ENCODE assay signal across 8 cellular contexts in the genomic region with DNA sequence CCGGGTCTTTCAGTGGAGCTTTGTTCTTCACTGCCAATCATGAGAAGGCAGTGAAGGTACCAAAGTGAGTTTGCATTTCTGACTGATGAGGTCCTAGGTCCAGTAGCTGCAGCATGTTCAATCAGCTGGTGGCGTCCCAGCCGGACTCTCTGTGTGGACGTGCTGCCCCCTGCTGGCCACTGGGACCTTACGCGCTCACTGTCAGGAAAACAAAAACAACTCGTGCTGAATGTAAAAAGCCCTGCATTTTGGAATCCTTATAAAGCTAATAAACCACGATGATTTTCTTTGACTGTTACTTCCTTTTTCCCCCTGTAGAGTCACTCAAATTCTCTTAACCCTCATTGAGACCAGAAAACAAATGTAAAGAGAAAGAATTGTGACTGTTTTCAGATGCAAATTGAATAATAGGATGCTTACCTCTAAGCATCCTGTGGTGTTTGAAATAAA. TPM values are rescaled to one million over a fixed set of nuclear protein-coding genes. Genes with fewer than 3 reads are reported as not detected.
DNase-seq lines count a peak whose midpoint lies in the region; ATAC-seq and TF ChIP-seq lines count a peak whose summit lies in the region.

No MANE protein-coding gene starts in this region.

- no peaks in the 10 kb centered on the region for H3K4me1 ChIP-seq in right cardiac atrium (ENCODE audit: control insufficient read depth, insufficient read depth, low read length)

- H3K36me3 Mint-ChIP-seq in T-helper 17 cell (ENCODE audit: low read depth), result no peaks in the 10 kb centered on the region

- H3K27me3 Mint-ChIP-seq in T-helper 17 cell, result peaks cover 43% of the 10 kb centered on the region

- H3K4me3 Mint-ChIP-seq in T-helper 17 cell, result no peak overlapping the region

- H3K27me3 ChIP-seq in right cardiac atrium (ENCODE audit: control insufficient read depth, insufficient read depth), result no peaks in the 10 kb centered on the region

- H3K27ac ChIP-seq in right cardiac atrium (ENCODE audit: low read length), result no peak overlapping the region

- TF ChIP-seq CTCF in AG10803 (conservative IDR thresholded peaks at IDR 0.05; ENCODE audit: low read length), result peak; percentile 96

- ATAC-seq in GM19452 (IDR thresholded peaks at IDR 0.05; ENCODE audit: unreplicated experiment) (peak; percentile 47), T-helper 17 cell (peak; percentile 85), right cardiac atrium (peak; percentile 71 to 86), HG02884 (IDR thresholded peaks at IDR 0.05; ENCODE audit: unreplicated experiment) (no peak)

- H3K9me3 ChIP-seq in T-helper 17 cell (ENCODE audit: control insufficient read depth, low read length, poor library complexity, severe bottlenecking) (no peaks in the 10 kb centered on the region), right cardiac atrium (ENCODE audit: control insufficient read depth, low read length) (no peaks in the 10 kb centered on the region)

- intact Hi-C loops in right cardiac atrium (cut with DNase I), result loop anchor here in 3 of 4 donors (5.0 to 10.0 kb wide), 4 partner anchors 372 to 645 kb away; no protein-coding TSS in a partner anchor

- H3K4me3 ChIP-seq in AG10803 (ENCODE audit: low read length) (no peak overlapping the region), right cardiac atrium (ENCODE audit: low read length) (no peak overlapping the region)

- no peaks in the 10 kb centered on the region for H3K4me1 Mint-ChIP-seq in T-helper 17 cell

- DNase-seq in AG10803 (ENCODE audit: low read depth), result peak; percentile 77
- DNase-seq in NCI-H1105 treated with DMSO at 0.1 percent for 48 hours (lab: John Stamatoyannopoulos, UW), result peak; percentile 82
- DNase-seq in T-helper 17 cell, result peak; percentile 52 to 72 (median 68)
- peak; percentile 66 for DNase-seq in amniotic epithelial cell (ENCODE audit: low read depth)
- DNase-seq in right cardiac atrium, result peak; percentile 78 to 91 (median 91)
- peak; percentile 85 for DNase-seq in retina

- no peak overlapping the region for H3K27ac Mint-ChIP-seq in T-helper 17 cell

- WGBS in right cardiac atrium, result under 1% methylated on average over 8 of the region's 8 CpGs

RNA-seq across cellular contexts. Expression of a gene that starts 4.9 kb away (rescaled TPM):
- total RNA-seq in T-helper 17 cell (1 to 10 TPM in 1 of 2 donors, not detected in 1; 3.3 TPM), right cardiac atrium (1 to 10 TPM in 2 of 4 donors, under 1 TPM in 1, not detected in 1; 0.60 to 2.2 (median 1.1) TPM)
- polyA plus RNA-seq in right cardiac atrium, result 1.2 TPM

RNA-seq across cellular contexts. Expression of a gene that starts 48.5 kb away (rescaled TPM):
- total RNA-seq in T-helper 17 cell (10 to 100 TPM in 1 of 2 donors, 1 to 10 TPM in 1; 9.7 to 10.2 TPM), right cardiac atrium (10 to 100 TPM; 26.2 to 34.3 (median 29.3) TPM)
- 60.2 TPM for polyA plus RNA-seq in right cardiac atrium
